In genomic region chr7:69365588-69366241, GRCh38 we compare ENCODE assay signal across 19 cellular contexts.
DNase-seq lines count a peak whose midpoint lies in the region; ATAC-seq, FAIRE-seq and TF ChIP-seq lines count a peak whose summit lies in the region.
"Had no signal": no experiment of that assay in that cellular context is flagged by ENCODE, and none has a peak within 500 bp of the region (broad histone marks: within the 10 kb centered on the region; RNA-seq: fewer than 3 reads in every experiment).

No MANE protein-coding gene starts in this region.

- no peaks in the 10 kb centered on the region for H3K36me3 ChIP-seq in H1 (ENCODE audit: control insufficient read depth in 2 of 4, insufficient read depth in 4 of 4, low read length in 3 of 4)
- H3K36me3 ChIP-seq in suprapubic skin: no peaks in the 10 kb centered on the region
- H3K36me3 ChIP-seq: tibial nerve had no signal

- H3K4me2 ChIP-seq in H1 (ENCODE audit: insufficient read depth in 1 of 2, low read depth in 2 of 2, low read length in 2 of 2): no peak overlapping the region

- no peak for ATAC-seq in HG02623 (IDR thresholded peaks at IDR 0.05; ENCODE audit: unreplicated experiment)
- ATAC-seq: natural killer cell had no signal

- H3K36me3 Mint-ChIP-seq in activated CD4-positive, alpha-beta memory T cell treated with anti-CD3 and anti-CD28 coated beads for 36 hours: no peaks in the 10 kb centered on the region
- H3K36me3 Mint-ChIP-seq: natural killer cell had no signal

- H4K8ac ChIP-seq in H1 (ENCODE audit: extremely low read depth, insufficient read depth, low read length): no peak overlapping the region

- H3K79me2 ChIP-seq in H1 (ENCODE audit: control insufficient read depth in 1 of 2, insufficient read depth in 2 of 2, low read length in 2 of 2): no peaks in the 10 kb centered on the region

- H2AFZ ChIP-seq in H1 (ENCODE audit: low read length): 0 out of 2 replicates have a peak overlapping the region, but pooled peaks have one; percentile 79

- no peaks in the 10 kb centered on the region; a peak in 1 of 7 replicates for H3K27me3 ChIP-seq in H1 (replicated peaks in 1 of 4; ENCODE audit: control insufficient read depth in 3 of 4, extremely low read depth in 1 of 4, insufficient read depth in 3 of 4, low read length in 3 of 4)
- H3K27me3 ChIP-seq in suprapubic skin: no peaks in the 10 kb centered on the region
- H3K27me3 ChIP-seq: tibial nerve had no signal

- H3K4me1 ChIP-seq in H1 (replicated peaks in 1 of 4; ENCODE audit: control insufficient read depth in 3 of 4, insufficient read depth in 4 of 4, low read length in 3 of 4) (no peaks in the 10 kb centered on the region), suprapubic skin (no peaks in the 10 kb centered on the region)

- H3K23me2 ChIP-seq in H1 (ENCODE audit: low read depth, low read length): no peaks in the 10 kb centered on the region

- DNase-seq in NCI-H1092 treated with DMSO at 0.1 percent for 48 hours (lab: John Stamatoyannopoulos, UW) (peak; percentile 22), NCI-H1092 (lab: John Stamatoyannopoulos, UW) (no peak), NCI-H2227 treated with DMSO at 0.1 percent for 48 hours (lab: John Stamatoyannopoulos, UW) (peak; percentile 86), H1 (ENCODE audit: low read depth in 1 of 2, low spot score in 2 of 2) (no peak), suprapubic skin (ENCODE audit: low spot score in 2 of 2) (no peak)
- no peak for DNase-seq in activated CD4-positive, alpha-beta memory T cell treated with anti-CD3 and anti-CD28 coated beads for 36 hours
- no peak for DNase-seq in activated CD4-positive, alpha-beta T cell treated with anti-CD3 and anti-CD28 coated beads for 4 hours
- DNase-seq: activated CD4-positive, alpha-beta memory T cell treated with anti-CD3 and anti-CD28 coated beads, Interleukin-2, amount 10 ng/mL, durations not matched to agents 7 days and 5 days; activated naive CD4-positive, alpha-beta T cell treated with Interleukin-2 at 50 U/mL for 16 hours; foreskin melanocyte; KG1; natural killer cell; small intestine; T-helper 2 cell had no signal

- no peaks in the 10 kb centered on the region for H3K4me1 Mint-ChIP-seq in activated CD4-positive, alpha-beta memory T cell treated with anti-CD3 and anti-CD28 coated beads for 36 hours (ENCODE audit: low read depth)
- H3K4me1 Mint-ChIP-seq: activated CD4-positive, alpha-beta memory T cell treated with anti-CD3 and anti-CD28 coated beads, Interleukin-2, amount 10 ng/mL, durations not matched to agents 7 days and 5 days; natural killer cell had no signal

- no peak overlapping the region for H2AK5ac ChIP-seq in H1 (ENCODE audit: low read depth, low read length)

- H3K4me3 ChIP-seq in H1 (ENCODE audit: extremely low read depth in 1 of 4, insufficient read depth in 2 of 4, low read depth in 3 of 4, low read length in 4 of 4): no peak overlapping the region
- peak overlapping the region; percentile 20 for H3K4me3 ChIP-seq in suprapubic skin
- H3K4me3 ChIP-seq: tibial nerve had no signal

- no peak overlapping the region for H3K9ac ChIP-seq in H1 (replicated peaks in 1 of 4; ENCODE audit: extremely low read depth in 1 of 4, low read depth in 3 of 4, low read length in 3 of 4)

- TF ChIP-seq POLR2A in H1 (IDR thresholded peaks at IDR 0.05; ENCODE audit: control extremely low read depth in 1 of 2, low read depth in 2 of 2, low read length in 2 of 2) (no peak), suprapubic skin (IDR thresholded peaks at IDR 0.05) (no peak)

- no peak overlapping the region for H3K14ac ChIP-seq in H1 (ENCODE audit: insufficient read length)

- H2BK5ac ChIP-seq in H1 (ENCODE audit: low read depth, low read length): no peak overlapping the region

- TF ChIP-seq EP300 in H1 (IDR thresholded peaks at IDR 0.05; ENCODE audit: borderline replicate concordance in 1 of 2, low read depth in 2 of 2, low read length in 2 of 2) (no peak), suprapubic skin (IDR thresholded peaks at IDR 0.05) (no peak)

- H3K56ac ChIP-seq in H1 (replicated peaks; ENCODE audit: insufficient read length, low read depth, low read length): no peak overlapping the region

- no peaks in the 10 kb centered on the region for H4K20me1 ChIP-seq in H1 (replicated peaks in 1 of 2; ENCODE audit: control insufficient read depth in 1 of 2, insufficient read depth in 2 of 2, low read length in 2 of 2)

- no peak overlapping the region for H3K4ac ChIP-seq in H1 (replicated peaks; ENCODE audit: insufficient read length, low read depth, low read length)

- H3K27ac Mint-ChIP-seq in activated CD4-positive, alpha-beta memory T cell treated with anti-CD3 and anti-CD28 coated beads for 36 hours: no peak overlapping the region
- H3K27ac Mint-ChIP-seq: activated CD4-positive, alpha-beta memory T cell treated with anti-CD3 and anti-CD28 coated beads, Interleukin-2, amount 10 ng/mL, durations not matched to agents 7 days and 5 days; natural killer cell had no signal

- H3K23ac ChIP-seq in H1 (ENCODE audit: insufficient read length): no peak overlapping the region

- H3K18ac ChIP-seq in H1 (ENCODE audit: extremely low read depth, low read length): no peak overlapping the region

- intact Hi-C loops in activated CD4-positive, alpha-beta memory T cell treated with anti-CD3 and anti-CD28 coated beads for 36 hours (cut with micrococcal nuclease): no loop called here

- no peak overlapping the region for H4K91ac ChIP-seq in H1 (replicated peaks; ENCODE audit: insufficient read length, low read length)

- no peak overlapping the region for H2BK12ac ChIP-seq in H1 (ENCODE audit: low read depth, low read length)

- 86% methylated on average over 14 of the region's 14 CpGs; no CpG with 5 or more reads in 1 of the 2 experiments for WGBS in H1 (ENCODE audit: extremely low coverage in 1 of 2, insufficient coverage in 1 of 2, insufficient read length in 1 of 2, insufficient replicate concordance in 2 of 2, low coverage in 1 of 2, low lambda C conversion rate in 2 of 2, missing lambda C conversion rate in 1 of 2), 2 experiments
- 53% methylated on average over 14 of the region's 14 CpGs for WGBS in suprapubic skin

- H3K27ac ChIP-seq in H1 (ENCODE audit: low read depth, low read length): no peak overlapping the region
- H3K27ac ChIP-seq in suprapubic skin: no peak overlapping the region
- H3K27ac ChIP-seq: tibial nerve had no signal

- TF ChIP-seq CTCF in H1 (IDR thresholded peaks at IDR 0.05; ENCODE audit: control extremely low read depth in 1 of 3, insufficient read depth in 1 of 3, low read depth in 1 of 3, low read length in 3 of 3) (no peak), suprapubic skin (IDR thresholded peaks at IDR 0.05) (no peak)

- H3K27me3 Mint-ChIP-seq in activated CD4-positive, alpha-beta memory T cell treated with anti-CD3 and anti-CD28 coated beads for 36 hours: no peaks in the 10 kb centered on the region
- H3K27me3 Mint-ChIP-seq: activated CD4-positive, alpha-beta memory T cell treated with anti-CD3 and anti-CD28 coated beads, Interleukin-2, amount 10 ng/mL, durations not matched to agents 7 days and 5 days had no signal

- POLR2A ChIA-PET in H1 (lab: Charles Lee; ENCODE audit: partially characterized antibody): no interaction called here
- POLR2A ChIA-PET in activated CD4-positive, alpha-beta memory T cell treated with anti-CD3 and anti-CD28 coated beads for 36 hours (lab: Charles Lee): no interaction called here

- H3K9me3 ChIP-seq in H1 (ENCODE audit: insufficient read depth in 2 of 2, low read depth in 1 of 2, low read length in 1 of 2) (no peaks in the 10 kb centered on the region), suprapubic skin (no peaks in the 10 kb centered on the region)
- H3K9me3 ChIP-seq: tibial nerve had no signal

- CTCF ChIA-PET in H1 (lab: Charles Lee; ENCODE audit: partially characterized antibody): interaction anchor here (1.0 kb wide), 1 partner anchor 391 kb away, joined by 4 read pairs; no protein-coding TSS in a partner anchor
- CTCF ChIA-PET in activated CD4-positive, alpha-beta memory T cell treated with anti-CD3 and anti-CD28 coated beads for 36 hours (lab: Charles Lee): no interaction called here

- H2BK120ac ChIP-seq in H1 (replicated peaks; ENCODE audit: low read depth, low read length): no peak overlapping the region

- no peak for FAIRE-seq in H1 (lab: Jason Lieb, UNC)
- FAIRE-seq: colon, GM18507, keratinocyte, small intestine had no signal

- H2BK15ac ChIP-seq in H1 (ENCODE audit: low read length): no peak overlapping the region

- no peak overlapping the region for H4K5ac ChIP-seq in H1 (ENCODE audit: insufficient read length, low read depth, low read length)

- TF ChIP-seq RAD21 in H1 (IDR thresholded peaks at IDR 0.05 in 1 of 2, conservative IDR thresholded peaks at IDR 0.05 in 1 of 2; ENCODE audit: low read depth in 2 of 2, low read length in 2 of 2): no peak

- no peak overlapping the region for H3K4me3 Mint-ChIP-seq in activated CD4-positive, alpha-beta memory T cell treated with anti-CD3 and anti-CD28 coated beads for 36 hours
- H3K4me3 Mint-ChIP-seq: activated CD4-positive, alpha-beta memory T cell treated with anti-CD3 and anti-CD28 coated beads, Interleukin-2, amount 10 ng/mL, durations not matched to agents 7 days and 5 days; natural killer cell had no signal

- no peak overlapping the region for H2BK20ac ChIP-seq in H1 (ENCODE audit: low read length)

- H3K79me1 ChIP-seq in H1 (ENCODE audit: low read depth, low read length): no peaks in the 10 kb centered on the region

- peaks cover 4% of the 10 kb centered on the region for H3K9me3 Mint-ChIP-seq in activated CD4-positive, alpha-beta memory T cell treated with anti-CD3 and anti-CD28 coated beads for 36 hours
- H3K9me3 Mint-ChIP-seq: natural killer cell had no signal

TF ChIP-seq in H1, 55 proteins besides CTCF, POLR2A, EP300 and RAD21 (continues in another document):
- TF ChIP-seq RBBP5 (IDR thresholded peaks at IDR 0.05; ENCODE audit: borderline replicate concordance, low read depth, low read length) (no peak), ATF2 (IDR thresholded peaks at IDR 0.05; ENCODE audit: low read length) (no peak), NANOG (IDR thresholded peaks at IDR 0.05; ENCODE audit: insufficient read depth, low read depth, low read length, poor library complexity, severe bottlenecking) (no peak), SUZ12 (IDR thresholded peaks at IDR 0.05; ENCODE audit: low read length) (no peak), ATF3 (IDR thresholded peaks at IDR 0.05; ENCODE audit: insufficient read depth, low read depth, low read length) (no peak)

Comparison
In these comparisons a context has a peak if more than half of its experiments do, and no peak if none do; other contexts are left out.
1. DNase-seq: peak in NCI-H1092 treated with DMSO at 0.1 percent for 48 hours (single experiment) and NCI-H2227 treated with DMSO at 0.1 percent for 48 hours (single experiment); none in NCI-H1092 (single experiment), H1 (0 of 2), suprapubic skin (0 of 2), activated CD4-positive, alpha-beta memory T cell treated with anti-CD3 and anti-CD28 coated beads for 36 hours (single experiment) and activated CD4-positive, alpha-beta T cell treated with anti-CD3 and anti-CD28 coated beads for 4 hours (0 of 2).